Comparison of ENCODE assay signal across 2 cellular contexts in the genomic region with DNA sequence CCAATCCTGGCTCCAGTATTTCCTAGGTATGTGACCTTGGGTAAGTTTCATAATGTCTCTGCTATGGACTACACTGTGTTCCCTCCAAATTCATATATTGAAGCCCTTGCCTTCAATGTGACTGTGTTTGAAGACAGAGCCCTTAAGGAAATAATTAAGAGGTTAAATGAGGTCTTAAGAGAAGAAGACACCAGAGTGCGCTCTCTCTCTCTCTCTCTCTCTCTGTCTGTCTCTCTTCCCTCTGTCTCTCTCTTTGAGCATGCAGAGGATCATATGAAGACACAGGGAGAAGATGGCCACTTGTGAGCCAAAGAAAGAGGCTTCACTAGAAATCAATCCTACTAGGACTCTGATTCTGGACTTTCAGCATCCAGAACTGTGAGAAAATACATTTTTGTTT.
TF ChIP-seq lines count a peak whose summit lies in the region.

No MANE protein-coding gene starts in this region.

TF ChIP-seq in GM23338, 12 proteins besides CTCF, POLR2A, EP300 and RAD21 (continued from another document):
- TF ChIP-seq EZH2 (IDR thresholded peaks at IDR 0.05; ENCODE audit: low read depth, unreplicated experiment): no peak
- TF ChIP-seq STAT1 (IDR thresholded peaks at IDR 0.05; ENCODE audit: unreplicated experiment): no peak
- no peak for TF ChIP-seq REST (IDR thresholded peaks at IDR 0.05; ENCODE audit: unreplicated experiment)

TF ChIP-seq in SK-N-SH treated with all-trans-retinoic acid at 6 μM for 48 hours, 23 proteins besides CTCF, POLR2A, EP300 and RAD21:
- TF ChIP-seq, protein P1, sequence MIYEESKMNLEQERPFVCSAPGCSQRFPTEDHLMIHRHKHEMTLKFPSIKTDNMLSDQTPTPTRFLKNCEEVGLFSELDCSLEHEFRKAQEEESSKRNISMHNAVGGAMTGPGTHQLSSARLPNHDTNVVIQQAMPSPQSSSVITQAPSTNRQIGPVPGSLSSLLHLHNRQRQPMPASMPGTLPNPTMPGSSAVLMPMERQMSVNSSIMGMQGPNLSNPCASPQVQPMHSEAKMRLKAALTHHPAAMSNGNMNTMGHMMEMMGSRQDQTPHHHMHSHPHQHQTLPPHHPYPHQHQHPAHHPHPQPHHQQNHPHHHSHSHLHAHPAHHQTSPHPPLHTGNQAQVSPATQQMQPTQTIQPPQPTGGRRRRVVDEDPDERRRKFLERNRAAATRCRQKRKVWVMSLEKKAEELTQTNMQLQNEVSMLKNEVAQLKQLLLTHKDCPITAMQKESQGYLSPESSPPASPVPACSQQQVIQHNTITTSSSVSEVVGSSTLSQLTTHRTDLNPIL (CRISPR knock-in tag; IDR thresholded peaks at IDR 0.05; ENCODE audit: low read depth): no peak
- TF ChIP-seq, protein P2, sequence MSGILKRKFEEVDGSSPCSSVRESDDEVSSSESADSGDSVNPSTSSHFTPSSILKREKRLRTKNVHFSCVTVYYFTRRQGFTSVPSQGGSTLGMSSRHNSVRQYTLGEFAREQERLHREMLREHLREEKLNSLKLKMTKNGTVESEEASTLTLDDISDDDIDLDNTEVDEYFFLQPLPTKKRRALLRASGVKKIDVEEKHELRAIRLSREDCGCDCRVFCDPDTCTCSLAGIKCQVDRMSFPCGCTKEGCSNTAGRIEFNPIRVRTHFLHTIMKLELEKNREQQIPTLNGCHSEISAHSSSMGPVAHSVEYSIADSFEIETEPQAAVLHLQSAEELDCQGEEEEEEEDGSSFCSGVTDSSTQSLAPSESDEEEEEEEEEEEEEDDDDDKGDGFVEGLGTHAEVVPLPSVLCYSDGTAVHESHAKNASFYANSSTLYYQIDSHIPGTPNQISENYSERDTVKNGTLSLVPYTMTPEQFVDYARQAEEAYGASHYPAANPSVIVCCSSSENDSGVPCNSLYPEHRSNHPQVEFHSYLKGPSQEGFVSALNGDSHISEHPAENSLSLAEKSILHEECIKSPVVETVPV (CRISPR knock-in tag; IDR thresholded peaks at IDR 0.05): no peak
- TF ChIP-seq RARB (CRISPR knock-in tag; IDR thresholded peaks at IDR 0.05) (no peak), BACH2 (CRISPR knock-in tag; IDR thresholded peaks at IDR 0.05; ENCODE audit: borderline replicate concordance) (no peak), CSDC2 (CRISPR knock-in tag; IDR thresholded peaks at IDR 0.05) (no peak), SNAI2 (CRISPR knock-in tag; IDR thresholded peaks at IDR 0.05) (no peak), ARNTL (CRISPR knock-in tag; IDR thresholded peaks at IDR 0.05; ENCODE audit: borderline replicate concordance, low read depth) (no peak), ZNF70 (CRISPR knock-in tag; IDR thresholded peaks at IDR 0.05) (no peak), ZFP30 (CRISPR knock-in tag; IDR thresholded peaks at IDR 0.05) (no peak), PPARA (CRISPR knock-in tag; IDR thresholded peaks at IDR 0.05; ENCODE audit: borderline replicate concordance) (no peak), TOX (CRISPR knock-in tag; IDR thresholded peaks at IDR 0.05; ENCODE audit: borderline replicate concordance) (no peak), ISL1 (CRISPR knock-in tag; IDR thresholded peaks at IDR 0.05) (no peak), ESRRG (CRISPR knock-in tag; IDR thresholded peaks at IDR 0.05) (no peak), ZNF565 (CRISPR knock-in tag; conservative IDR thresholded peaks at IDR 0.05; ENCODE audit: low read depth) (no peak), OSR1 (CRISPR knock-in tag; IDR thresholded peaks at IDR 0.05) (no peak), TSHZ2 (CRISPR knock-in tag; IDR thresholded peaks at IDR 0.05) (no peak), TCF4 (CRISPR knock-in tag; IDR thresholded peaks at IDR 0.05; ENCODE audit: borderline replicate concordance) (no peak)
- TF ChIP-seq, protein P3, sequence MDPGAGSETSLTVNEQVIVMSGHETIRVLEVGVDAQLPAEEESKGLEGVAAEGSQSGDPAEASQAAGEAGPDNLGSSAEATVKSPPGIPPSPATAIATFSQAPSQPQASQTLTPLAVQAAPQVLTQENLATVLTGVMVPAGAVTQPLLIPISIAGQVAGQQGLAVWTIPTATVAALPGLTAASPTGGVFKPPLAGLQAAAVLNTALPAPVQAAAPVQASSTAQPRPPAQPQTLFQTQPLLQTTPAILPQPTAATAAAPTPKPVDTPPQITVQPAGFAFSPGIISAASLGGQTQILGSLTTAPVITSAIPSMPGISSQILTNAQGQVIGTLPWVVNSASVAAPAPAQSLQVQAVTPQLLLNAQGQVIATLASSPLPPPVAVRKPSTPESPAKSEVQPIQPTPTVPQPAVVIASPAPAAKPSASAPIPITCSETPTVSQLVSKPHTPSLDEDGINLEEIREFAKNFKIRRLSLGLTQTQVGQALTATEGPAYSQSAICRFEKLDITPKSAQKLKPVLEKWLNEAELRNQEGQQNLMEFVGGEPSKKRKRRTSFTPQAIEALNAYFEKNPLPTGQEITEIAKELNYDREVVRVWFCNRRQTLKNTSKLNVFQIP (CRISPR knock-in tag; IDR thresholded peaks at IDR 0.05; ENCODE audit: borderline replicate concordance, low read depth): no peak
- TF ChIP-seq, protein P4, sequence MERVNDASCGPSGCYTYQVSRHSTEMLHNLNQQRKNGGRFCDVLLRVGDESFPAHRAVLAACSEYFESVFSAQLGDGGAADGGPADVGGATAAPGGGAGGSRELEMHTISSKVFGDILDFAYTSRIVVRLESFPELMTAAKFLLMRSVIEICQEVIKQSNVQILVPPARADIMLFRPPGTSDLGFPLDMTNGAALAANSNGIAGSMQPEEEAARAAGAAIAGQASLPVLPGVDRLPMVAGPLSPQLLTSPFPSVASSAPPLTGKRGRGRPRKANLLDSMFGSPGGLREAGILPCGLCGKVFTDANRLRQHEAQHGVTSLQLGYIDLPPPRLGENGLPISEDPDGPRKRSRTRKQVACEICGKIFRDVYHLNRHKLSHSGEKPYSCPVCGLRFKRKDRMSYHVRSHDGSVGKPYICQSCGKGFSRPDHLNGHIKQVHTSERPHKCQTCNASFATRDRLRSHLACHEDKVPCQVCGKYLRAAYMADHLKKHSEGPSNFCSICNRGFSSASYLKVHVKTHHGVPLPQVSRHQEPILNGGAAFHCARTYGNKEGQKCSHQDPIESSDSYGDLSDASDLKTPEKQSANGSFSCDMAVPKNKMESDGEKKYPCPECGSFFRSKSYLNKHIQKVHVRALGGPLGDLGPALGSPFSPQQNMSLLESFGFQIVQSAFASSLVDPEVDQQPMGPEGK (CRISPR knock-in tag; IDR thresholded peaks at IDR 0.05; ENCODE audit: borderline replicate concordance): no peak
